Comparison of ENCODE assay signal across 1 cellular context in genomic region chr20:25139061-25139705, GRCh38.
TF ChIP-seq lines count a peak whose summit lies in the region.

No MANE protein-coding gene starts in this region.

TF ChIP-seq in HepG2, 621 proteins besides CTCF, POLR2A, EP300 and RAD21 (continued from another document):
- TF ChIP-seq MYPOP (CRISPR knock-in tag; IDR thresholded peaks at IDR 0.05) = no peak
- TF ChIP-seq ELF3 (CRISPR knock-in tag; IDR thresholded peaks at IDR 0.05) = 0 out of 2 replicates have a peak, but pooled peaks have one; percentile 15
- TF ChIP-seq ZSCAN29 (CRISPR knock-in tag; conservative IDR thresholded peaks at IDR 0.05) = no peak
- no peak for TF ChIP-seq ZFY (CRISPR knock-in tag; IDR thresholded peaks at IDR 0.05)
- peak; percentile 41; the same call in 1 of the 2 replicates for TF ChIP-seq ZNF34 (CRISPR knock-in tag; IDR thresholded peaks at IDR 0.05; ENCODE audit: borderline replicate concordance)
- no peak for TF ChIP-seq GABPA (IDR thresholded peaks at IDR 0.05; ENCODE audit: low read depth, low read length)
- no peak for TF ChIP-seq GABPA (CRISPR knock-in tag; IDR thresholded peaks at IDR 0.05; ENCODE audit: low read depth)
- TF ChIP-seq PITX1 (CRISPR knock-in tag; IDR thresholded peaks at IDR 0.05) = peak; percentile 41; the same call in 1 of the 2 replicates
